1 cellular context compared by ENCODE assay signal in the genomic region with DNA sequence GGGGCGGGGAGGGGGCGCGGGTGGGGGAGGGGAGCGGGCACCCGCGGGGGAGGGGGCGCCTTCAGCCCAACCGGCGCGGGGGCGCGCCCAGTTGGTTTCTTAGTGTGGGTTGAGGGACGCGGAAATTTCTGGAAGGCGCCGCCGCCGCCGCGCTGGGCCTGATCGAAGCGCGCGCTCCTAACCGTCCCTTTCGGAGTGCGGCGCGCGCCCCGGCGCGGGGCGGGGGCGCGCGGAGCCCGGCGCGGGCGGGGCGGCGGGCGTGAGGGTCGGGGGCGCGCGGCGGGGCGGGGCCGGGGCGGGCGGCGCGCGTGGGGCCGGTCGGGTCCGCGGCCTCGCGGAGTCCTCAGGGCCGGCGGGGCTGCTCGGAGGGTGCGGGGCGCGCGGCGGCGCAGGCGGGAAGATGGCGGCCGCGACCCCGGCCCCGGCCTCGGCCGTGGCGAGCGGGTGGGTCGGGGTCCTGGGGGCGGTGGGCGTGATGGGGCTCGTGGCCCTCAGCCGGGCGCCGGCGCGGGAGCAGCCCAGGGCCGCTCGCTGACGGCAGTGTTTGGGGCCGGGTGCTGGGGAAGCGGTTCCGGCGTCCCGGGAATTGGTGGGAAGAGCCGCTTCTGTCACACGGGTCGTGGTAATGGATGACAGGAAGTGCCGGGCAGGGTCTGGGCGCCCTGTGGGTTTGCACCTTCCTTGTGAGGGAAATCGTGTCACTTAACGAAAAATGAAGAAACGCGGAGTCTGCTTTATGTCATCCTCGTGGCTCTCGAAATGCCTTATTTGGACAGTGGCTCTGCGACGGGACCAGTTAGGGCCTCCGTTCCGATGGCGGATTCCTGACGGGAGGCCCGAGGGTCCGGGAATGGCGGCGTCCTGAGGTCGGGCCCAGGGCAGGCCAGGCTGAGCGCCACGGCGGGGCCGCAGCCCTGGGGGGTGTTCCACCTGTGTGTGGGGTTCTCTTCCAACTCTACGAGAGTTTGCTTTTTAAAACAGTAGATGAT.
A peak's percentile ranks its signal among the peaks of the same experiment; 100 is the strongest.
TF ChIP-seq lines count a peak whose summit lies in the region.

No MANE protein-coding gene starts in this region.

TF ChIP-seq in K562, 482 proteins besides CTCF, POLR2A, EP300 and RAD21 (continued from another document and continues in another):
- TF ChIP-seq HDAC2 (IDR thresholded peaks at IDR 0.05): 0 out of 2 replicates have a peak, but pooled peaks have one; percentile 23
- TF ChIP-seq, protein P1, sequence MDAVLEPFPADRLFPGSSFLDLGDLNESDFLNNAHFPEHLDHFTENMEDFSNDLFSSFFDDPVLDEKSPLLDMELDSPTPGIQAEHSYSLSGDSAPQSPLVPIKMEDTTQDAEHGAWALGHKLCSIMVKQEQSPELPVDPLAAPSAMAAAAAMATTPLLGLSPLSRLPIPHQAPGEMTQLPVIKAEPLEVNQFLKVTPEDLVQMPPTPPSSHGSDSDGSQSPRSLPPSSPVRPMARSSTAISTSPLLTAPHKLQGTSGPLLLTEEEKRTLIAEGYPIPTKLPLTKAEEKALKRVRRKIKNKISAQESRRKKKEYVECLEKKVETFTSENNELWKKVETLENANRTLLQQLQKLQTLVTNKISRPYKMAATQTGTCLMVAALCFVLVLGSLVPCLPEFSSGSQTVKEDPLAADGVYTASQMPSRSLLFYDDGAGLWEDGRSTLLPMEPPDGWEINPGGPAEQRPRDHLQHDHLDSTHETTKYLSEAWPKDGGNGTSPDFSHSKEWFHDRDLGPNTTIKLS (IDR thresholded peaks at IDR 0.05; ENCODE audit: borderline replicate concordance, low read depth): peak; percentile 26; the same call in 1 of the 2 replicates
- TF ChIP-seq, protein P2, sequence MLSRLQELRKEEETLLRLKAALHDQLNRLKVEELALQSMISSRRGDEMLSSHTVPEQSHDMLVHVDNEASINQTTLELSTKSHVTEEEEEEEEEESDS (CRISPR knock-in tag; IDR thresholded peaks at IDR 0.05): no peak
- TF ChIP-seq KLF16 (IDR thresholded peaks at IDR 0.05): no peak
- TF ChIP-seq ZNF133 (CRISPR knock-in tag; IDR thresholded peaks at IDR 0.05): no peak
- no peak for TF ChIP-seq FOXP1 (CRISPR knock-in tag; IDR thresholded peaks at IDR 0.05)
- TF ChIP-seq ZC3H11A (IDR thresholded peaks at IDR 0.05; ENCODE audit: low read depth, low read length): no peak
- no peak for TF ChIP-seq MECOM (CRISPR knock-in tag; IDR thresholded peaks at IDR 0.05)
- TF ChIP-seq RBM22 (IDR thresholded peaks at IDR 0.05; ENCODE audit: low read depth, low read length, poor library complexity, severe bottlenecking): peak; percentile 34
- no peak for TF ChIP-seq TARDBP (IDR thresholded peaks at IDR 0.05)
- 0 out of 2 replicates have a peak, but pooled peaks have one; percentile 17 for TF ChIP-seq CREB1 (IDR thresholded peaks at IDR 0.05)
- no peak for TF ChIP-seq CREB1 (CRISPR knock-in tag; IDR thresholded peaks at IDR 0.05)
- TF ChIP-seq HEY1 (CRISPR knock-in tag; IDR thresholded peaks at IDR 0.05; ENCODE audit: borderline replicate concordance): no peak
- TF ChIP-seq, protein P3, sequence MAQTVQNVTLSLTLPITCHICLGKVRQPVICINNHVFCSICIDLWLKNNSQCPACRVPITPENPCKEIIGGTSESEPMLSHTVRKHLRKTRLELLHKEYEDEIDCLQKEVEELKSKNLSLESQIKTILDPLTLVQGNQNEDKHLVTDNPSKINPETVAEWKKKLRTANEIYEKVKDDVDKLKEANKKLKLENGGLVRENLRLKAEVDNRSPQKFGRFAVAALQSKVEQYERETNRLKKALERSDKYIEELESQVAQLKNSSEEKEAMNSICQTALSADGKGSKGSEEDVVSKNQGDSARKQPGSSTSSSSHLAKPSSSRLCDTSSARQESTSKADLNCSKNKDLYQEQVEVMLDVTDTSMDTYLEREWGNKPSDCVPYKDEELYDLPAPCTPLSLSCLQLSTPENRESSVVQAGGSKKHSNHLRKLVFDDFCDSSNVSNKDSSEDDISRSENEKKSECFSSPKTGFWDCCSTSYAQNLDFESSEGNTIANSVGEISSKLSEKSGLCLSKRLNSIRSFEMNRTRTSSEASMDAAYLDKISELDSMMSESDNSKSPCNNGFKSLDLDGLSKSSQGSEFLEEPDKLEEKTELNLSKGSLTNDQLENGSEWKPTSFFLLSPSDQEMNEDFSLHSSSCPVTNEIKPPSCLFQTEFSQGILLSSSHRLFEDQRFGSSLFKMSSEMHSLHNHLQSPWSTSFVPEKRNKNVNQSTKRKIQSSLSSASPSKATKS (CRISPR knock-in tag; IDR thresholded peaks at IDR 0.05): no peak
- no peak for TF ChIP-seq ZNF717 (CRISPR knock-in tag; IDR thresholded peaks at IDR 0.05)
- no peak for TF ChIP-seq ZC3H4 (CRISPR knock-in tag; IDR thresholded peaks at IDR 0.05; ENCODE audit: borderline replicate concordance)
- TF ChIP-seq, protein P4, sequence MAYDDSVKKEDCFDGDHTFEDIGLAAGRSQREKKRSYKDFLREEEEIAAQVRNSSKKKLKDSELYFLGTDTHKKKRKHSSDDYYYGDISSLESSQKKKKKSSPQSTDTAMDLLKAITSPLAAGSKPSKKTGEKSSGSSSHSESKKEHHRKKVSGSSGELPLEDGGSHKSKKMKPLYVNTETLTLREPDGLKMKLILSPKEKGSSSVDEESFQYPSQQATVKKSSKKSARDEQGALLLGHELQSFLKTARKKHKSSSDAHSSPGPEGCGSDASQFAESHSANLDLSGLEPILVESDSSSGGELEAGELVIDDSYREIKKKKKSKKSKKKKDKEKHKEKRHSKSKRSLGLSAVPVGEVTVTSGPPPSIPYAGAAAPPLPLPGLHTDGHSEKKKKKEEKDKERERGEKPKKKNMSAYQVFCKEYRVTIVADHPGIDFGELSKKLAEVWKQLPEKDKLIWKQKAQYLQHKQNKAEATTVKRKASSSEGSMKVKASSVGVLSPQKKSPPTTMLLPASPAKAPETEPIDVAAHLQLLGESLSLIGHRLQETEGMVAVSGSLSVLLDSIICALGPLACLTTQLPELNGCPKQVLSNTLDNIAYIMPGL (CRISPR knock-in tag; IDR thresholded peaks at IDR 0.05): no peak
- no peak for TF ChIP-seq RFX5 (IDR thresholded peaks at IDR 0.05; ENCODE audit: low read depth, low read length)
- TF ChIP-seq MCM7 (IDR thresholded peaks at IDR 0.05): no peak
- TF ChIP-seq EHMT2 (IDR thresholded peaks at IDR 0.05): no peak
- no peak for TF ChIP-seq ZBTB1 (CRISPR knock-in tag; IDR thresholded peaks at IDR 0.05; ENCODE audit: borderline replicate concordance, low read depth)
- no peak for TF ChIP-seq MAFG (tag; conservative IDR thresholded peaks at IDR 0.05)
- no peak for TF ChIP-seq BHLHE40 (IDR thresholded peaks at IDR 0.05; ENCODE audit: low read length)
- no peak for TF ChIP-seq SRSF9 (IDR thresholded peaks at IDR 0.05; ENCODE audit: borderline replicate concordance, low read depth, low read length)
- no peak for TF ChIP-seq RBM17 (IDR thresholded peaks at IDR 0.05; ENCODE audit: borderline replicate concordance, low read depth, low read length)
- no peak for TF ChIP-seq ZNF780A (CRISPR knock-in tag; IDR thresholded peaks at IDR 0.05)
- TF ChIP-seq MED1 (CRISPR knock-in tag; IDR thresholded peaks at IDR 0.05; ENCODE audit: borderline replicate concordance): no peak
- TF ChIP-seq GTF2A2 (tag; IDR thresholded peaks at IDR 0.05): no peak
- TF ChIP-seq, protein P5, sequence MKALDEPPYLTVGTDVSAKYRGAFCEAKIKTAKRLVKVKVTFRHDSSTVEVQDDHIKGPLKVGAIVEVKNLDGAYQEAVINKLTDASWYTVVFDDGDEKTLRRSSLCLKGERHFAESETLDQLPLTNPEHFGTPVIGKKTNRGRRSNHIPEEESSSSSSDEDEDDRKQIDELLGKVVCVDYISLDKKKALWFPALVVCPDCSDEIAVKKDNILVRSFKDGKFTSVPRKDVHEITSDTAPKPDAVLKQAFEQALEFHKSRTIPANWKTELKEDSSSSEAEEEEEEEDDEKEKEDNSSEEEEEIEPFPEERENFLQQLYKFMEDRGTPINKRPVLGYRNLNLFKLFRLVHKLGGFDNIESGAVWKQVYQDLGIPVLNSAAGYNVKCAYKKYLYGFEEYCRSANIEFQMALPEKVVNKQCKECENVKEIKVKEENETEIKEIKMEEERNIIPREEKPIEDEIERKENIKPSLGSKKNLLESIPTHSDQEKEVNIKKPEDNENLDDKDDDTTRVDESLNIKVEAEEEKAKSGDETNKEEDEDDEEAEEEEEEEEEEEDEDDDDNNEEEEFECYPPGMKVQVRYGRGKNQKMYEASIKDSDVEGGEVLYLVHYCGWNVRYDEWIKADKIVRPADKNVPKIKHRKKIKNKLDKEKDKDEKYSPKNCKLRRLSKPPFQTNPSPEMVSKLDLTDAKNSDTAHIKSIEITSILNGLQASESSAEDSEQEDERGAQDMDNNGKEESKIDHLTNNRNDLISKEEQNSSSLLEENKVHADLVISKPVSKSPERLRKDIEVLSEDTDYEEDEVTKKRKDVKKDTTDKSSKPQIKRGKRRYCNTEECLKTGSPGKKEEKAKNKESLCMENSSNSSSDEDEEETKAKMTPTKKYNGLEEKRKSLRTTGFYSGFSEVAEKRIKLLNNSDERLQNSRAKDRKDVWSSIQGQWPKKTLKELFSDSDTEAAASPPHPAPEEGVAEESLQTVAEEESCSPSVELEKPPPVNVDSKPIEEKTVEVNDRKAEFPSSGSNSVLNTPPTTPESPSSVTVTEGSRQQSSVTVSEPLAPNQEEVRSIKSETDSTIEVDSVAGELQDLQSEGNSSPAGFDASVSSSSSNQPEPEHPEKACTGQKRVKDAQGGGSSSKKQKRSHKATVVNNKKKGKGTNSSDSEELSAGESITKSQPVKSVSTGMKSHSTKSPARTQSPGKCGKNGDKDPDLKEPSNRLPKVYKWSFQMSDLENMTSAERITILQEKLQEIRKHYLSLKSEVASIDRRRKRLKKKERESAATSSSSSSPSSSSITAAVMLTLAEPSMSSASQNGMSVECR (CRISPR knock-in tag; IDR thresholded peaks at IDR 0.05): peak; percentile 17; the same call in 1 of the 2 replicates
- TF ChIP-seq, protein P6, sequence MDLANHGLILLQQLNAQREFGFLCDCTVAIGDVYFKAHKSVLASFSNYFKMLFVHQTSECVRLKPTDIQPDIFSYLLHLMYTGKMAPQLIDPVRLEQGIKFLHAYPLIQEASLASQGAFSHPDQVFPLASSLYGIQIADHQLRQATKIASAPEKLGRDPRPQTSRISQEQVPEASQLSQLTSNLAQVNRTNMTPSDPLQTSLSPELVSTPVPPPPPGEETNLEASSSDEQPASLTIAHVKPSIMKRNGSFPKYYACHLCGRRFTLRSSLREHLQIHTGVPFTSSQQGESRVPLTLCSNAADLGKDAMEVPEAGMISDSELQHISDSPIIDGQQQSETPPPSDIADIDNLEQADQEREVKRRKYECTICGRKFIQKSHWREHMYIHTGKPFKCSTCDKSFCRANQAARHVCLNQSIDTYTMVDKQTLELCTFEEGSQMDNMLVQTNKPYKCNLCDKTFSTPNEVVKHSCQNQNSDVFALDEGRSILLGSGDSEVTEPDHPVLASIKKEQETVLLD (IDR thresholded peaks at IDR 0.05): no peak
- no peak for TF ChIP-seq ZNF41 (CRISPR knock-in tag; conservative IDR thresholded peaks at IDR 0.05)
- no peak for TF ChIP-seq THRAP3 (IDR thresholded peaks at IDR 0.05; ENCODE audit: borderline replicate concordance)
- TF ChIP-seq PTTG1 (tag; IDR thresholded peaks at IDR 0.05; ENCODE audit: low read depth): no peak
- TF ChIP-seq, protein P7, sequence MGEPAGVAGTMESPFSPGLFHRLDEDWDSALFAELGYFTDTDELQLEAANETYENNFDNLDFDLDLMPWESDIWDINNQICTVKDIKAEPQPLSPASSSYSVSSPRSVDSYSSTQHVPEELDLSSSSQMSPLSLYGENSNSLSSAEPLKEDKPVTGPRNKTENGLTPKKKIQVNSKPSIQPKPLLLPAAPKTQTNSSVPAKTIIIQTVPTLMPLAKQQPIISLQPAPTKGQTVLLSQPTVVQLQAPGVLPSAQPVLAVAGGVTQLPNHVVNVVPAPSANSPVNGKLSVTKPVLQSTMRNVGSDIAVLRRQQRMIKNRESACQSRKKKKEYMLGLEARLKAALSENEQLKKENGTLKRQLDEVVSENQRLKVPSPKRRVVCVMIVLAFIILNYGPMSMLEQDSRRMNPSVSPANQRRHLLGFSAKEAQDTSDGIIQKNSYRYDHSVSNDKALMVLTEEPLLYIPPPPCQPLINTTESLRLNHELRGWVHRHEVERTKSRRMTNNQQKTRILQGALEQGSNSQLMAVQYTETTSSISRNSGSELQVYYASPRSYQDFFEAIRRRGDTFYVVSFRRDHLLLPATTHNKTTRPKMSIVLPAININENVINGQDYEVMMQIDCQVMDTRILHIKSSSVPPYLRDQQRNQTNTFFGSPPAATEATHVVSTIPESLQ (CRISPR knock-in tag; IDR thresholded peaks at IDR 0.05): no peak
- 0 out of 2 replicates have a peak, but pooled peaks have one; percentile 89 for TF ChIP-seq PHB (CRISPR knock-in tag; IDR thresholded peaks at IDR 0.05)
- TF ChIP-seq SMAD3 (CRISPR knock-in tag; conservative IDR thresholded peaks at IDR 0.05): 0 out of 2 replicates have a peak, but pooled peaks have one; percentile 31
- TF ChIP-seq MAZ (CRISPR knock-in tag; conservative IDR thresholded peaks at IDR 0.05 in 1 of 2, IDR thresholded peaks at IDR 0.05 in 1 of 2): peak in 1 of 2 experiments; percentile 78; a peak in 2 of 4 replicates
- TF ChIP-seq POLR3A (IDR thresholded peaks at IDR 0.05; ENCODE audit: borderline replicate concordance, extremely low read depth, insufficient read depth, insufficient read length): no peak
- no peak for TF ChIP-seq MEIS2 (IDR thresholded peaks at IDR 0.05; ENCODE audit: partially characterized antibody)
- no peak for TF ChIP-seq DDX20 (tag; IDR thresholded peaks at IDR 0.05; ENCODE audit: low read depth)
- no peak for TF ChIP-seq HDGF (IDR thresholded peaks at IDR 0.05)
- TF ChIP-seq, protein P8, sequence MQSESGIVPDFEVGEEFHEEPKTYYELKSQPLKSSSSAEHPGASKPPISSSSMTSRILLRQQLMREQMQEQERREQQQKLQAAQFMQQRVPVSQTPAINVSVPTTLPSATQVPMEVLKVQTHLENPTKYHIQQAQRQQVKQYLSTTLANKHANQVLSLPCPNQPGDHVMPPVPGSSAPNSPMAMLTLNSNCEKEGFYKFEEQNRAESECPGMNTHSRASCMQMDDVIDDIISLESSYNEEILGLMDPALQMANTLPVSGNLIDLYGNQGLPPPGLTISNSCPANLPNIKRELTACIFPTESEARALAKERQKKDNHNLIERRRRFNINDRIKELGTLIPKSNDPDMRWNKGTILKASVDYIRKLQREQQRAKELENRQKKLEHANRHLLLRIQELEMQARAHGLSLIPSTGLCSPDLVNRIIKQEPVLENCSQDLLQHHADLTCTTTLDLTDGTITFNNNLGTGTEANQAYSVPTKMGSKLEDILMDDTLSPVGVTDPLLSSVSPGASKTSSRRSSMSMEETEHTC (IDR thresholded peaks at IDR 0.05): no peak
- TF ChIP-seq EP400 (IDR thresholded peaks at IDR 0.05): peak; percentile 59
- no peak for TF ChIP-seq ZZZ3 (IDR thresholded peaks at IDR 0.05)
- TF ChIP-seq ADNP (tag; IDR thresholded peaks at IDR 0.05): no peak
- TF ChIP-seq FOXA3 (CRISPR knock-in tag; conservative IDR thresholded peaks at IDR 0.05 in 1 of 2, IDR thresholded peaks at IDR 0.05 in 1 of 2): no peak
- no peak for TF ChIP-seq HNRNPUL1 (IDR thresholded peaks at IDR 0.05; ENCODE audit: low read length)
- TF ChIP-seq MCM3 (IDR thresholded peaks at IDR 0.05): no peak
- TF ChIP-seq, protein P9, sequence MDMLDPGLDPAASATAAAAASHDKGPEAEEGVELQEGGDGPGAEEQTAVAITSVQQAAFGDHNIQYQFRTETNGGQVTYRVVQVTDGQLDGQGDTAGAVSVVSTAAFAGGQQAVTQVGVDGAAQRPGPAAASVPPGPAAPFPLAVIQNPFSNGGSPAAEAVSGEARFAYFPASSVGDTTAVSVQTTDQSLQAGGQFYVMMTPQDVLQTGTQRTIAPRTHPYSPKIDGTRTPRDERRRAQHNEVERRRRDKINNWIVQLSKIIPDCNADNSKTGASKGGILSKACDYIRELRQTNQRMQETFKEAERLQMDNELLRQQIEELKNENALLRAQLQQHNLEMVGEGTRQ (CRISPR knock-in tag; IDR thresholded peaks at IDR 0.05): no peak
